Comparison of ENCODE assay signal across 26 cellular contexts in the genomic region with DNA sequence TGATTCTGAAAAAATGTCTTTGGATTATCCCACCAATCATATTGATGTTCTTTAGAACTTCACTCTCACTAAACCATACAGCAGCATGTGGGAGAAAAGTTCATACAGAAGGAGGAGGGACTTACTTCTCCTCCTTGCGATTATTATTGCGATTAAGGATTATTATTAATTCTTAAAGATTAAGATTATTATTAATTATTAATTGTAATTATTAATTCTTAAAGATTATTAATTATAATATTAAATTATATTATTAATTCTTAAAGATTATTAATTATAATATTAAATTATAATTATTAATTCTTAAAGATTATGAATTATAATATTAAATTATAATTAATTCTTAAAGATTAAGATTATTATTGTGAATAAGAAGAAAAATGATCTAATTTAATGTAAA.
"Had no signal": no experiment of that assay in that cellular context is flagged by ENCODE, and none has a peak within 500 bp of the region (broad histone marks: within the 10 kb centered on the region; RNA-seq: fewer than 3 reads in every experiment).

No MANE protein-coding gene starts in this region.

- H3K27me3 ChIP-seq: dorsolateral prefrontal cortex, gastroesophageal sphincter, heart left ventricle, hepatocyte, suprapubic skin, transverse colon, upper lobe of right lung, uterus had no signal

- H3K4me1 ChIP-seq: gastroesophageal sphincter, heart left ventricle, lower lobe of right lung, psoas muscle, suprapubic skin, transverse colon, upper lobe of right lung, uterus had no signal

- ATAC-seq: esophagus mucosa; gastroesophageal sphincter; heart left ventricle; left ventricle myocardium superior; lower lobe of right lung; naive thymus-derived CD8-positive, alpha-beta T cell; psoas muscle; right cardiac atrium; stimulated activated naive CD8-positive, alpha-beta T cell treated with anti-CD3 and anti-CD28 coated beads, Interleukin-15, amount 100 ng/mL, for 72 hours; upper lobe of right lung had no signal

- DNase-seq: dorsolateral prefrontal cortex; effector CD4-positive, alpha-beta T cell; foreskin fibroblast; heart left ventricle; kidney glomerular epithelial cell; left ventricle myocardium superior; lower lobe of right lung; naive thymus-derived CD8-positive, alpha-beta T cell; nephron progenitor cell; nucleus accumbens; posterior cingulate gyrus; psoas muscle; right cardiac atrium; stimulated activated CD4-positive, alpha-beta T cell treated with anti-CD3 and anti-CD28 coated beads, Interleukin-15, amount 100 ng/mL, for 24 hours; stimulated activated CD4-positive, alpha-beta T cell treated with anti-CD3 and anti-CD28 coated beads, Interleukin-2, amount 100 ng/mL, for 48 hours; stimulated activated naive CD4-positive, alpha-beta T cell; stimulated activated naive CD8-positive, alpha-beta T cell treated with anti-CD3 and anti-CD28 coated beads, Interleukin-15, amount 100 ng/mL, for 72 hours; transverse colon; upper lobe of right lung; uterus had no signal

- H3K4me3 ChIP-seq: dorsolateral prefrontal cortex, gastroesophageal sphincter, heart left ventricle, hepatocyte, lower lobe of right lung, psoas muscle, skin epidermis, suprapubic skin, transverse colon, upper lobe of right lung, uterus had no signal

- H3K27ac ChIP-seq: dorsolateral prefrontal cortex, epithelial cell of prostate, gastroesophageal sphincter, heart left ventricle, hepatocyte, lower lobe of right lung, psoas muscle, skin epidermis, suprapubic skin, transverse colon, upper lobe of right lung, uterus had no signal

- H3K36me3 ChIP-seq: gastroesophageal sphincter, heart left ventricle, lower lobe of right lung, suprapubic skin, transverse colon, upper lobe of right lung, uterus had no signal

- H3K9me3 ChIP-seq: gastroesophageal sphincter, heart left ventricle, lower lobe of right lung, psoas muscle, suprapubic skin, transverse colon, upper lobe of right lung, uterus had no signal
